Comparison of ENCODE assay signal across 2 cellular contexts in genomic region chr18:48602759-48603390, GRCh38.
TF ChIP-seq lines count a peak whose summit lies in the region.

No MANE protein-coding gene starts in this region.

TF ChIP-seq in HEK293, 187 proteins besides CTCF, POLR2A, EP300 and RAD21 (continued from another document and continues in another):
- no peak for TF ChIP-seq ZNF664 (tag by site-specific recombination; IDR thresholded peaks at IDR 0.05)
- no peak for TF ChIP-seq ZNF394 (tag by site-specific recombination; IDR thresholded peaks at IDR 0.05; ENCODE audit: borderline replicate concordance)
- 0 out of 2 replicates have a peak, but pooled peaks have one; percentile 12 for TF ChIP-seq ZNF239 (tag by site-specific recombination; IDR thresholded peaks at IDR 0.05)
- no peak for TF ChIP-seq ZBTB20 (tag by site-specific recombination; IDR thresholded peaks at IDR 0.05)
- no peak for TF ChIP-seq ZNF621 (tag by site-specific recombination; IDR thresholded peaks at IDR 0.05)
- TF ChIP-seq ZXDB (tag by site-specific recombination; IDR thresholded peaks at IDR 0.05): no peak
- no peak for TF ChIP-seq ZNF768 (tag by site-specific recombination; IDR thresholded peaks at IDR 0.05)
- no peak for TF ChIP-seq ZSCAN5A (tag by site-specific recombination; IDR thresholded peaks at IDR 0.05)
- 0 out of 2 replicates have a peak, but pooled peaks have one; percentile 27 for TF ChIP-seq ZNF280C (tag by site-specific recombination; IDR thresholded peaks at IDR 0.05)
- no peak for TF ChIP-seq ZNF223 (tag by site-specific recombination; IDR thresholded peaks at IDR 0.05)
- no peak for TF ChIP-seq BCL11B (tag by site-specific recombination; IDR thresholded peaks at IDR 0.05; ENCODE audit: low read depth)
- no peak for TF ChIP-seq PRDM10 (tag by site-specific recombination; IDR thresholded peaks at IDR 0.05)
- 0 out of 2 replicates have a peak, but pooled peaks have one; percentile 9 for TF ChIP-seq ZNF133 (tag by site-specific recombination; IDR thresholded peaks at IDR 0.05)
- TF ChIP-seq KLF1 (tag by site-specific recombination; IDR thresholded peaks at IDR 0.05): no peak
- no peak for TF ChIP-seq BCL11A (tag by site-specific recombination; IDR thresholded peaks at IDR 0.05; ENCODE audit: low read depth)
- no peak for TF ChIP-seq MEIS1 (CRISPR knock-in tag; IDR thresholded peaks at IDR 0.05; ENCODE audit: borderline replicate concordance)
- no peak for TF ChIP-seq ZNF473 (tag by site-specific recombination; IDR thresholded peaks at IDR 0.05)
- TF ChIP-seq ZNF19 (tag by site-specific recombination; IDR thresholded peaks at IDR 0.05; ENCODE audit: low read depth): no peak
- TF ChIP-seq ZNF404 (tag by site-specific recombination; IDR thresholded peaks at IDR 0.05): no peak
- TF ChIP-seq ZNF311 (tag by site-specific recombination; IDR thresholded peaks at IDR 0.05; ENCODE audit: borderline replicate concordance): peak; percentile 59; the same call in 1 of the 2 replicates
- no peak for TF ChIP-seq SP2 (tag by site-specific recombination; IDR thresholded peaks at IDR 0.05)
- no peak for TF ChIP-seq ZBTB48 (tag by site-specific recombination; IDR thresholded peaks at IDR 0.05)
- peak; percentile 79 for TF ChIP-seq ZFHX2 (tag by site-specific recombination; conservative IDR thresholded peaks at IDR 0.05)
- no peak for TF ChIP-seq ZNF2 (tag by site-specific recombination; IDR thresholded peaks at IDR 0.05)
- TF ChIP-seq ZNF555 (tag by site-specific recombination; conservative IDR thresholded peaks at IDR 0.05): no peak
- TF ChIP-seq ZBTB1 (tag by site-specific recombination; IDR thresholded peaks at IDR 0.05): no peak
- peak; percentile 73; the same call in 1 of the 2 replicates for TF ChIP-seq ZNF777 (tag by site-specific recombination; IDR thresholded peaks at IDR 0.05; ENCODE audit: borderline replicate concordance)
- TF ChIP-seq HOXD13 (CRISPR knock-in tag; IDR thresholded peaks at IDR 0.05; ENCODE audit: borderline replicate concordance): no peak
- TF ChIP-seq ZNF366 (tag by site-specific recombination; conservative IDR thresholded peaks at IDR 0.05): peak; percentile 100
- no peak for TF ChIP-seq ZNF335 (tag by site-specific recombination; conservative IDR thresholded peaks at IDR 0.05)

TF ChIP-seq in H1, 55 proteins besides CTCF, POLR2A, EP300 and RAD21:
- TF ChIP-seq USF2 (IDR thresholded peaks at IDR 0.05; ENCODE audit: low read length): no peak
- TF ChIP-seq MAX (IDR thresholded peaks at IDR 0.05): no peak
- TF ChIP-seq CEBPB (IDR thresholded peaks at IDR 0.05; ENCODE audit: low read depth, low read length): no peak
- no peak for TF ChIP-seq BACH1 (IDR thresholded peaks at IDR 0.05; ENCODE audit: low read length)
